ENCODE assay signal across 14 cellular contexts in the genomic region with DNA sequence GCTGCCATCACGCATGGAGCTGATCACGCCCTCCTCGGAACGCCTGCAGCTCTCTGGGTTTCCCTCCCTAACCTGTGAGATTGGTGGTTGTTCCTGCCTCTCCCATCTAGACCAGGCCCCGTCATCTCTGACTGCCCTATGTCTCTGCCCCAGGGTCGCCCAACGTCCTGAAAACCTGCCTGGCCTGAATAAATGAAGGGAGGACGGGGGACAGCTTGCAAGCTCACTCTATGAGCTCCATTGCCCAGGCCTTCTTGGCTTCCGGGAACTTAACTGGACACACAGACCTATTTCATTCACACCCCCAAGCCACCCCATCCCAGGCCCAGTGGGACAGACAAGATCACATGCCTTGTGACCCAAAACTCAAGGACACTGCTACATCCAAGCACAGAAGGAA.
DNase-seq lines count a peak whose midpoint lies in the region; ATAC-seq and TF ChIP-seq lines count a peak whose summit lies in the region.
"Had no signal": no experiment of that assay in that cellular context is flagged by ENCODE, and none has a peak within 500 bp of the region (broad histone marks: within the 10 kb centered on the region; RNA-seq: fewer than 3 reads in every experiment).

No MANE protein-coding gene starts in this region.

- no peak for DNase-seq in GM23338 (ENCODE audit: low spot score)
- no peak for DNase-seq in T-helper 17 cell
- peak; percentile 15 for DNase-seq in left lobe of liver (ENCODE audit: low spot score)
- peak; percentile 17 for DNase-seq in ureter (ENCODE audit: low spot score)
- DNase-seq in activated naive CD4-positive, alpha-beta T cell treated with anti-CD3 and anti-CD28 coated beads for 36 hours, result no peak
- no peak for DNase-seq in DMS114 treated with DMSO at 0.1 percent for 48 hours (lab: John Stamatoyannopoulos, UW; ENCODE audit: unreplicated experiment)
- DNase-seq: C1 segment of cervical spinal cord; CD4-positive, alpha-beta memory T cell; DND-41; GDM1; IMR-90 had no signal

- no peak for ATAC-seq in GM23338
- ATAC-seq in T-helper 17 cell, result no peak
- no peak for ATAC-seq in left lobe of liver
- ATAC-seq in GM19467 (IDR thresholded peaks at IDR 0.05; ENCODE audit: unreplicated experiment), result no peak
- ATAC-seq: HCT116 had no signal

- CTCF ChIA-PET in activated naive CD4-positive, alpha-beta T cell treated with anti-CD3 and anti-CD28 coated beads for 36 hours (lab: Charles Lee), result interaction anchor here (0.8 kb wide), 1 partner anchor 264 kb away, joined by 3 read pairs; no protein-coding TSS in a partner anchor

- H3K4me1 Mint-ChIP-seq in GM23338 (peaks cover 5% of the 10 kb centered on the region; the same call in 2 of the 3 replicates), T-helper 17 cell (no peaks in the 10 kb centered on the region)
- no peaks in the 10 kb centered on the region for H3K4me1 Mint-ChIP-seq in activated naive CD4-positive, alpha-beta T cell treated with anti-CD3 and anti-CD28 coated beads for 36 hours (ENCODE audit: low read depth)
- H3K4me1 Mint-ChIP-seq: CD4-positive, alpha-beta memory T cell had no signal

- H3K27ac ChIP-seq in GM23338 (ENCODE audit: low read depth), result no peak overlapping the region

- H3K36me3 Mint-ChIP-seq in GM23338 (ENCODE audit: low read depth) (no peaks in the 10 kb centered on the region), T-helper 17 cell (ENCODE audit: low read depth) (peaks cover 4% of the 10 kb centered on the region)
- no peaks in the 10 kb centered on the region for H3K36me3 Mint-ChIP-seq in activated naive CD4-positive, alpha-beta T cell treated with anti-CD3 and anti-CD28 coated beads for 36 hours (ENCODE audit: low read depth)
- H3K36me3 Mint-ChIP-seq: CD4-positive, alpha-beta memory T cell had no signal

- no peak overlapping the region for H3K4me3 Mint-ChIP-seq in GM23338
- no peak overlapping the region for H3K4me3 Mint-ChIP-seq in T-helper 17 cell
- no peak overlapping the region for H3K4me3 Mint-ChIP-seq in activated naive CD4-positive, alpha-beta T cell treated with anti-CD3 and anti-CD28 coated beads for 36 hours
- H3K4me3 Mint-ChIP-seq: B cell; CD4-positive, alpha-beta memory T cell had no signal

- no peaks in the 10 kb centered on the region for H3K9me2 ChIP-seq in GM23338 (ENCODE audit: insufficient read depth)

- H3K79me2 ChIP-seq in GM23338 (replicated peaks; ENCODE audit: insufficient read depth), result no peaks in the 10 kb centered on the region

- H3K4me3 ChIP-seq in GM23338, result no peak overlapping the region

- H3K27me3 Mint-ChIP-seq in GM23338 (ENCODE audit: insufficient read depth, low read depth, poor library complexity) (no peaks in the 10 kb centered on the region), T-helper 17 cell (peaks cover 25% of the 10 kb centered on the region)
- no peaks in the 10 kb centered on the region for H3K27me3 Mint-ChIP-seq in activated naive CD4-positive, alpha-beta T cell treated with anti-CD3 and anti-CD28 coated beads for 36 hours (ENCODE audit: low read depth)

- no peak overlapping the region for H3K4me2 ChIP-seq in GM23338

- H3K4me1 ChIP-seq in GM23338 (ENCODE audit: insufficient read depth), result peaks cover 2% of the 10 kb centered on the region; the same call in 1 of the 2 replicates

- no peaks in the 10 kb centered on the region for H4K20me1 ChIP-seq in GM23338 (replicated peaks; ENCODE audit: insufficient read depth)

- H3K9me3 ChIP-seq in T-helper 17 cell (ENCODE audit: control insufficient read depth, low read length, poor library complexity, severe bottlenecking), result no peaks in the 10 kb centered on the region

- no peaks in the 10 kb centered on the region for H3F3A ChIP-seq in GM23338 (replicated peaks; ENCODE audit: low read depth)

- no peaks in the 10 kb centered on the region for H3K36me3 ChIP-seq in GM23338 (ENCODE audit: insufficient read depth)

- no peaks in the 10 kb centered on the region for H3K9me3 Mint-ChIP-seq in GM23338
- no peaks in the 10 kb centered on the region for H3K9me3 Mint-ChIP-seq in activated naive CD4-positive, alpha-beta T cell treated with anti-CD3 and anti-CD28 coated beads for 36 hours
- H3K9me3 Mint-ChIP-seq: CD4-positive, alpha-beta memory T cell had no signal

- H3K27me3 ChIP-seq in GM23338 (ENCODE audit: insufficient read depth), result no peaks in the 10 kb centered on the region

- intact Hi-C loops in activated naive CD4-positive, alpha-beta T cell treated with anti-CD3 and anti-CD28 coated beads for 36 hours (cut with micrococcal nuclease), result no loop called here

- TF ChIP-seq CTCF in GM23338 (conservative IDR thresholded peaks at IDR 0.05; ENCODE audit: low read depth in 2 of 2), result no peak

- H3K27ac Mint-ChIP-seq in GM23338, result no peak overlapping the region
- peak overlapping the region; percentile 16 for H3K27ac Mint-ChIP-seq in T-helper 17 cell
- H3K27ac Mint-ChIP-seq in activated naive CD4-positive, alpha-beta T cell treated with anti-CD3 and anti-CD28 coated beads for 36 hours, result no peak overlapping the region
- H3K27ac Mint-ChIP-seq: B cell; CD4-positive, alpha-beta memory T cell had no signal

- H2AFZ ChIP-seq in GM23338, result 0 out of 2 replicates have a peak overlapping the region, but pooled peaks have one; percentile 7

TF ChIP-seq in GM23338, 12 proteins besides CTCF, POLR2A, EP300 and RAD21:
- TF ChIP-seq STAT1 (IDR thresholded peaks at IDR 0.05; ENCODE audit: unreplicated experiment), result no peak
- no peak for TF ChIP-seq CREB1 (CRISPR knock-in tag; IDR thresholded peaks at IDR 0.05; ENCODE audit: low read depth)
- no peak for TF ChIP-seq POLR2AphosphoS5 (IDR thresholded peaks at IDR 0.05; ENCODE audit: low read depth)
- no peak for TF ChIP-seq ETS1 (IDR thresholded peaks at IDR 0.05)
- no peak for TF ChIP-seq ZNF331 (CRISPR knock-in tag; IDR thresholded peaks at IDR 0.05; ENCODE audit: low read depth)
- TF ChIP-seq ZNF114 (CRISPR knock-in tag; IDR thresholded peaks at IDR 0.05), result no peak

Comparison
In these comparisons a context has a peak if more than half of its experiments do, and no peak if none do; other contexts are left out.
1. DNase-seq: peak in left lobe of liver (single experiment) and ureter (single experiment); none in GM23338 (single experiment), T-helper 17 cell (0 of 3), activated naive CD4-positive, alpha-beta T cell treated with anti-CD3 and anti-CD28 coated beads for 36 hours (single experiment) and DMS114 treated with DMSO at 0.1 percent for 48 hours (single experiment).